ENCODE assay signal across 1 cellular context in genomic region chr4:53365486-53366300, GRCh38.
TF ChIP-seq lines count a peak whose summit lies in the region.

SCFD2 (minus strand) TSS chr4:53366061.

TF ChIP-seq in HepG2, 621 proteins besides CTCF, POLR2A, EP300 and RAD21 (continued from another document and continues in another):
- TF ChIP-seq ZBTB46 (CRISPR knock-in tag; IDR thresholded peaks at IDR 0.05; ENCODE audit: borderline replicate concordance) = 0 out of 2 replicates have a peak, but pooled peaks have one; percentile 47
- 0 out of 2 replicates have a peak, but pooled peaks have one; percentile 27 for TF ChIP-seq GABPA (IDR thresholded peaks at IDR 0.05; ENCODE audit: low read depth, low read length)
- TF ChIP-seq GABPA (CRISPR knock-in tag; IDR thresholded peaks at IDR 0.05; ENCODE audit: low read depth) = peak; percentile 87
- TF ChIP-seq ZNF446 (CRISPR knock-in tag; IDR thresholded peaks at IDR 0.05) = no peak
- no peak for TF ChIP-seq RFXANK (CRISPR knock-in tag; IDR thresholded peaks at IDR 0.05)
- TF ChIP-seq HHEX (CRISPR knock-in tag; IDR thresholded peaks at IDR 0.05) = no peak
- TF ChIP-seq TFE3 (CRISPR knock-in tag; IDR thresholded peaks at IDR 0.05) = no peak
- TF ChIP-seq RBM39 (IDR thresholded peaks at IDR 0.05; ENCODE audit: low read depth, low read length, poor library complexity, severe bottlenecking) = peak; percentile 75
- 0 out of 2 replicates have a peak, but pooled peaks have one; percentile 35 for TF ChIP-seq ZNF704 (CRISPR knock-in tag; IDR thresholded peaks at IDR 0.05; ENCODE audit: borderline replicate concordance)
- TF ChIP-seq KDM5A (IDR thresholded peaks at IDR 0.05; ENCODE audit: borderline replicate concordance, low read length) = peak; percentile 95
- no peak for TF ChIP-seq ZNF30 (CRISPR knock-in tag; IDR thresholded peaks at IDR 0.05)
- 0 out of 2 replicates have a peak, but pooled peaks have one; percentile 49 for TF ChIP-seq KDM3A (CRISPR knock-in tag; IDR thresholded peaks at IDR 0.05; ENCODE audit: low read depth)
- no peak for TF ChIP-seq ZNF383 (CRISPR knock-in tag; IDR thresholded peaks at IDR 0.05; ENCODE audit: borderline replicate concordance)
- peak; percentile 58; the same call in 1 of the 2 replicates for TF ChIP-seq ZHX2 (IDR thresholded peaks at IDR 0.05; ENCODE audit: low read depth)
- no peak for TF ChIP-seq ZHX2 (CRISPR knock-in tag; IDR thresholded peaks at IDR 0.05; ENCODE audit: borderline replicate concordance)
- TF ChIP-seq NFRKB (IDR thresholded peaks at IDR 0.05) = no peak
- TF ChIP-seq ZFP62 (CRISPR knock-in tag; IDR thresholded peaks at IDR 0.05) = no peak
- no peak for TF ChIP-seq MAZ (IDR thresholded peaks at IDR 0.05; ENCODE audit: borderline replicate concordance, low read depth, low read length)
- TF ChIP-seq MAZ (CRISPR knock-in tag; IDR thresholded peaks at IDR 0.05; ENCODE audit: low read depth) = peak; percentile 23; the same call in 1 of the 2 replicates
- TF ChIP-seq HBP1 (CRISPR knock-in tag; IDR thresholded peaks at IDR 0.05; ENCODE audit: low read depth) = peak; percentile 97
- peak; percentile 95 for TF ChIP-seq KMT2B (CRISPR knock-in tag; IDR thresholded peaks at IDR 0.05)
- TF ChIP-seq ZMYM4 (CRISPR knock-in tag; IDR thresholded peaks at IDR 0.05) = peak; percentile 99
- peak; percentile 32; the same call in 1 of the 2 replicates for TF ChIP-seq PCBP1 (IDR thresholded peaks at IDR 0.05; ENCODE audit: borderline replicate concordance, low read depth, low read length)
- TF ChIP-seq MXD3 (CRISPR knock-in tag; IDR thresholded peaks at IDR 0.05) = peak; percentile 100
- TF ChIP-seq ZNF432 (CRISPR knock-in tag; IDR thresholded peaks at IDR 0.05; ENCODE audit: borderline replicate concordance) = no peak
- no peak for TF ChIP-seq KLF15 (CRISPR knock-in tag; IDR thresholded peaks at IDR 0.05; ENCODE audit: borderline replicate concordance)
- TF ChIP-seq NCOA2 (CRISPR knock-in tag; IDR thresholded peaks at IDR 0.05) = 0 out of 2 replicates have a peak, but pooled peaks have one; percentile 15
- peak; percentile 16; the same call in 1 of the 2 replicates for TF ChIP-seq ZNF253 (CRISPR knock-in tag; IDR thresholded peaks at IDR 0.05; ENCODE audit: borderline replicate concordance)
- TF ChIP-seq DNMT3B (CRISPR knock-in tag; conservative IDR thresholded peaks at IDR 0.05) = peak; percentile 84; the same call in 1 of the 2 replicates
- no peak for TF ChIP-seq MED13 (CRISPR knock-in tag; IDR thresholded peaks at IDR 0.05)
- TF ChIP-seq GZF1 (CRISPR knock-in tag; IDR thresholded peaks at IDR 0.05) = peak; percentile 59; the same call in 1 of the 2 replicates
- TF ChIP-seq ERF (CRISPR knock-in tag; IDR thresholded peaks at IDR 0.05) = peak; percentile 29; the same call in 1 of the 2 replicates
- TF ChIP-seq DDIT3 (CRISPR knock-in tag; IDR thresholded peaks at IDR 0.05) = no peak
- TF ChIP-seq ZNF441 (CRISPR knock-in tag; IDR thresholded peaks at IDR 0.05; ENCODE audit: borderline replicate concordance) = peak; percentile 44; the same call in 1 of the 2 replicates
- peak; percentile 58; the same call in 1 of the 2 replicates for TF ChIP-seq ZNF800 (CRISPR knock-in tag; IDR thresholded peaks at IDR 0.05)
- peak; percentile 76; the same call in 1 of the 2 replicates for TF ChIP-seq TFAP4 (IDR thresholded peaks at IDR 0.05; ENCODE audit: borderline replicate concordance, low read depth)
- TF ChIP-seq TMF1 (CRISPR knock-in tag; IDR thresholded peaks at IDR 0.05; ENCODE audit: low read depth) = no peak
- no peak for TF ChIP-seq SP1 (IDR thresholded peaks at IDR 0.05)
- peak; percentile 61; the same call in 1 of the 2 replicates for TF ChIP-seq SP1 (CRISPR knock-in tag; IDR thresholded peaks at IDR 0.05)
- TF ChIP-seq U2AF1 (optimal IDR thresholded peaks at IDR 0.05; ENCODE audit: low read depth, low read length) = peak; percentile 49
- TF ChIP-seq ZFP41 (CRISPR knock-in tag; IDR thresholded peaks at IDR 0.05; ENCODE audit: borderline replicate concordance) = no peak
- peak; percentile 91 for TF ChIP-seq POLR2G (IDR thresholded peaks at IDR 0.05; ENCODE audit: low read depth, low read length)
- TF ChIP-seq NFKB2 (CRISPR knock-in tag; IDR thresholded peaks at IDR 0.05; ENCODE audit: borderline replicate concordance) = peak; percentile 66; the same call in 1 of the 2 replicates
- TF ChIP-seq ETV6 (CRISPR knock-in tag; conservative IDR thresholded peaks at IDR 0.05) = no peak
- TF ChIP-seq SMAD1 (CRISPR knock-in tag; IDR thresholded peaks at IDR 0.05; ENCODE audit: borderline replicate concordance, low read depth) = no peak
- no peak for TF ChIP-seq SIX1 (CRISPR knock-in tag; IDR thresholded peaks at IDR 0.05; ENCODE audit: borderline replicate concordance)
- no peak for TF ChIP-seq NCOR1 (IDR thresholded peaks at IDR 0.05; ENCODE audit: borderline replicate concordance, low read length)
